8 cellular contexts compared by ENCODE assay signal in genomic region chr17:8209909-8210760, GRCh38. TPM values are rescaled to one million over a fixed set of nuclear protein-coding genes. Genes with fewer than 3 reads are reported as not detected.
A peak's percentile ranks its signal among the peaks of the same experiment; 100 is the strongest.
DNase-seq lines count a peak whose midpoint lies in the region; ATAC-seq and TF ChIP-seq lines count a peak whose summit lies in the region.

AURKB (minus strand) TSS chr17:8210575; CDS start chr17:8210224, 351 bp downstream.

- H3K4me3 Mint-ChIP-seq in activated T-helper 1 cell treated with anti-CD3 and anti-CD28 coated beads, Interleukin-12 subunit alpha, Interleukin-12 subunit beta, Interleukin-2, Interleukin-4 antibody, amounts not matched to agents 30 ng/mL and 10 ng/mL and 1 ng/mL, durations not matched to agents 14 hours and 24 hours and 36 hours: peak within 1 kb of the TSS; percentile 96
- H3K4me3 Mint-ChIP-seq in natural killer cell treated with Interleukin-12 subunit alpha and Interleukin-12 subunit beta and Interleukin-15 and Interleukin-18, amount 100 ng/mL, for 72 hours: peak within 1 kb of the TSS; percentile 94

- no peaks in the 10 kb centered on the region for H3K27me3 Mint-ChIP-seq in activated T-helper 1 cell treated with anti-CD3 and anti-CD28 coated beads, Interleukin-12 subunit alpha, Interleukin-12 subunit beta, Interleukin-2, Interleukin-4 antibody, amounts not matched to agents 30 ng/mL and 10 ng/mL and 1 ng/mL, durations not matched to agents 14 hours and 24 hours and 36 hours (ENCODE audit: insufficient read depth)
- H3K27me3 Mint-ChIP-seq in natural killer cell treated with Interleukin-12 subunit alpha and Interleukin-12 subunit beta and Interleukin-15 and Interleukin-18, amount 100 ng/mL, for 72 hours: no peaks in the 10 kb centered on the region

- peak within 1 kb of the TSS; percentile 98 for H3K27ac ChIP-seq in KOPT-K1 (ENCODE audit: low read depth, low read length, poor library complexity, severe bottlenecking)

- peak; percentile 83 for DNase-seq in DMS79 treated with DMSO at 0.1 percent for 48 hours (lab: John Stamatoyannopoulos, UW)
- peak; percentile 94 for DNase-seq in RPMI8226
- peak; percentile 91 for DNase-seq in activated T-helper 1 cell treated with anti-CD3 and anti-CD28 coated beads, Interleukin-12 subunit alpha, Interleukin-12 subunit beta, Interleukin-2, Interleukin-4 antibody, amounts not matched to agents 30 ng/mL and 10 ng/mL and 1 ng/mL, durations not matched to agents 14 hours and 24 hours and 36 hours (ENCODE audit: low spot score)
- peak; percentile 97 for DNase-seq in fibroblast of mammary gland (ENCODE audit: low read depth)
- peak; percentile 95 for DNase-seq in natural killer cell treated with Interleukin-12 subunit alpha and Interleukin-12 subunit beta and Interleukin-15 and Interleukin-18, amount 100 ng/mL, for 72 hours (ENCODE audit: low spot score)
- DNase-seq in stimulated activated naive CD4-positive, alpha-beta T cell treated with Interleukin-2 at 50 U/mL for 16 hours (lab: John Stamatoyannopoulos, UW): peak; percentile 92

- H3K36me3 Mint-ChIP-seq in activated T-helper 1 cell treated with anti-CD3 and anti-CD28 coated beads, Interleukin-12 subunit alpha, Interleukin-12 subunit beta, Interleukin-2, Interleukin-4 antibody, amounts not matched to agents 30 ng/mL and 10 ng/mL and 1 ng/mL, durations not matched to agents 14 hours and 24 hours and 36 hours (ENCODE audit: low read depth): peaks cover 16% of the 10 kb centered on the region
- H3K36me3 Mint-ChIP-seq in natural killer cell treated with Interleukin-12 subunit alpha and Interleukin-12 subunit beta and Interleukin-15 and Interleukin-18, amount 100 ng/mL, for 72 hours: peaks cover 7% of the 10 kb centered on the region

- H3K9me3 ChIP-seq in KOPT-K1 (ENCODE audit: insufficient read depth, low read length, poor library complexity, severe bottlenecking): no peaks in the 10 kb centered on the region

- ATAC-seq in GM21786 (IDR thresholded peaks at IDR 0.05; ENCODE audit: unreplicated experiment): peak; percentile 90
- ATAC-seq in natural killer cell treated with Interleukin-12 subunit alpha and Interleukin-12 subunit beta and Interleukin-15 and Interleukin-18, amount 100 ng/mL, for 72 hours: peak; percentile 97 to 99

- TF ChIP-seq CTCF in fibroblast of mammary gland (conservative IDR thresholded peaks at IDR 0.05; ENCODE audit: control insufficient read depth, insufficient read depth, low read depth, low read length): no peak

- H3K4me3 ChIP-seq in fibroblast of mammary gland (ENCODE audit: control insufficient read depth, low read depth, low read length): peak within 1 kb of the TSS; percentile 89

- H3K27ac Mint-ChIP-seq in activated T-helper 1 cell treated with anti-CD3 and anti-CD28 coated beads, Interleukin-12 subunit alpha, Interleukin-12 subunit beta, Interleukin-2, Interleukin-4 antibody, amounts not matched to agents 30 ng/mL and 10 ng/mL and 1 ng/mL, durations not matched to agents 14 hours and 24 hours and 36 hours: peak within 1 kb of the TSS; percentile 94
- H3K27ac Mint-ChIP-seq in natural killer cell treated with Interleukin-12 subunit alpha and Interleukin-12 subunit beta and Interleukin-15 and Interleukin-18, amount 100 ng/mL, for 72 hours: peak within 1 kb of the TSS; percentile 82 to 86

- H3K4me1 Mint-ChIP-seq in activated T-helper 1 cell treated with anti-CD3 and anti-CD28 coated beads, Interleukin-12 subunit alpha, Interleukin-12 subunit beta, Interleukin-2, Interleukin-4 antibody, amounts not matched to agents 30 ng/mL and 10 ng/mL and 1 ng/mL, durations not matched to agents 14 hours and 24 hours and 36 hours (ENCODE audit: low read depth): peaks cover 34% of the 10 kb centered on the region
- H3K4me1 Mint-ChIP-seq in natural killer cell treated with Interleukin-12 subunit alpha and Interleukin-12 subunit beta and Interleukin-15 and Interleukin-18, amount 100 ng/mL, for 72 hours (ENCODE audit: low read depth in 2 of 2): peaks cover 17 to 20% of the 10 kb centered on the region in 2 donors

- H3K36me3 ChIP-seq in KOPT-K1 (ENCODE audit: insufficient read depth, low read length): peaks cover 37% of the 10 kb centered on the region

- no peaks in the 10 kb centered on the region for H3K9me3 Mint-ChIP-seq in activated T-helper 1 cell treated with anti-CD3 and anti-CD28 coated beads, Interleukin-12 subunit alpha, Interleukin-12 subunit beta, Interleukin-2, Interleukin-4 antibody, amounts not matched to agents 30 ng/mL and 10 ng/mL and 1 ng/mL, durations not matched to agents 14 hours and 24 hours and 36 hours
- no peaks in the 10 kb centered on the region for H3K9me3 Mint-ChIP-seq in natural killer cell treated with Interleukin-12 subunit alpha and Interleukin-12 subunit beta and Interleukin-15 and Interleukin-18, amount 100 ng/mL, for 72 hours

- intact Hi-C loops in activated T-helper 1 cell treated with anti-CD3 and anti-CD28 coated beads, Interleukin-12 subunit alpha, Interleukin-12 subunit beta, Interleukin-2, Interleukin-4 antibody, amounts not matched to agents 30 ng/mL and 10 ng/mL and 1 ng/mL, durations not matched to agents 14 hours and 24 hours and 36 hours (cut with micrococcal nuclease): loop anchor here (1.0 to 5.0 kb wide), 5 partner anchors 10 to 37 kb away; partner anchors contain the start of genes CTC1 and PFAS

RNA-seq across cellular contexts. Expression of gene AURKB, which starts in this region (rescaled TPM):
- total RNA-seq in activated T-helper 1 cell treated with anti-CD3 and anti-CD28 coated beads, Interleukin-12 subunit alpha, Interleukin-12 subunit beta, Interleukin-2, Interleukin-4 antibody, amounts not matched to agents 30 ng/mL and 10 ng/mL and 1 ng/mL, durations not matched to agents 14 hours and 24 hours and 36 hours: 82.2 and 88.7 TPM in 2 replicates
- total RNA-seq in natural killer cell treated with Interleukin-12 subunit alpha and Interleukin-12 subunit beta and Interleukin-15 and Interleukin-18, amount 100 ng/mL, for 72 hours: 100 to 1,000 TPM in 1 of 2 donors, 10 to 100 TPM in 1; 90.2 to 199 TPM

Comparison
In these comparisons a context has a peak if more than half of its experiments do, and no peak if none do; other contexts are left out.
1. Peak in every context shown above with its lines: DNase-seq, ATAC-seq, H3K4me3 ChIP-seq and H3K27ac ChIP-seq.